Comparison of ENCODE assay signal across 30 cellular contexts in the genomic region with DNA sequence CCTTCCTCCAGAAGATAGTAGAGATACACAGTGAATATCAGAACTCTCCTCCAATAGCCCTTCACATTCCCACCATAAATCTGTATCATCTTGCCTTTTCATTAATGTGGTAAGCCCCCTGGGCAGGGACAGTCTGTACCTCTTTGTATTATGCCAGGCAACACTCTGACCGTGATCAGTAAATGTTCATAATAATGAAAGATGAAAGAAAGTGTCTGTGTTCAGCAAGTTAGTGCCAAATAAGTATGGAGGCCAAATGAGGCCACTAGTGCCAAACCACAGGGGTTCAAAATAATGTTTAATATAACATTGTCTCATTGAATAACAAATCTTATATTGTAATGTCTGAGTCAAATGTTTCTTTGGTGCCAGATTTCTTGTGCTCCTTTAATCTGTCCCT.
A peak's percentile ranks its signal among the peaks of the same experiment; 100 is the strongest.
DNase-seq lines count a peak whose midpoint lies in the region; ATAC-seq, FAIRE-seq and TF ChIP-seq lines count a peak whose summit lies in the region.
"Had no signal": no experiment of that assay in that cellular context is flagged by ENCODE, and none has a peak within 500 bp of the region (broad histone marks: within the 10 kb centered on the region; RNA-seq: fewer than 3 reads in every experiment).

No MANE protein-coding gene starts in this region.

- no peak overlapping the region for H2BK120ac ChIP-seq in mesenchymal stem cell (ENCODE audit: low read depth, low read length)
- no peak overlapping the region for H2BK120ac ChIP-seq in neuronal stem cell (ENCODE audit: low read depth, low read length)

- H3K9me3 ChIP-seq in heart left ventricle: no peaks in the 10 kb centered on the region
- H3K9me3 ChIP-seq in astrocyte (ENCODE audit: insufficient read depth, low read depth, low read length): no peaks in the 10 kb centered on the region
- H3K9me3 ChIP-seq in hepatocyte (ENCODE audit: low read depth): no peaks in the 10 kb centered on the region
- no peaks in the 10 kb centered on the region for H3K9me3 ChIP-seq in thoracic aorta
- H3K9me3 ChIP-seq in mesenchymal stem cell (ENCODE audit: control insufficient read depth, low read length): no peaks in the 10 kb centered on the region
- H3K9me3 ChIP-seq in neuronal stem cell (replicated peaks in 1 of 2; ENCODE audit: control insufficient read depth in 2 of 2, insufficient read depth in 1 of 2, low read depth in 1 of 2, low read length in 2 of 2): no peaks in the 10 kb centered on the region
- H3K9me3 ChIP-seq: ovary, right atrium auricular region, uterus had no signal

- no peak overlapping the region for H3K14ac ChIP-seq in mesenchymal stem cell (ENCODE audit: low read length in 2 of 2)
- no peak overlapping the region for H3K14ac ChIP-seq in neuronal stem cell (ENCODE audit: low read length)

- H3K4me3 ChIP-seq in heart left ventricle (no peak overlapping the region), astrocyte (ENCODE audit: insufficient read depth, low read depth, low read length) (no peak overlapping the region), hepatocyte (no peak overlapping the region), thoracic aorta (no peak overlapping the region), mesenchymal stem cell (ENCODE audit: insufficient read depth in 1 of 2, low read depth in 1 of 2, low read length in 2 of 2) (no peak overlapping the region), neuronal stem cell (ENCODE audit: low read length in 2 of 2) (no peak overlapping the region)
- H3K4me3 ChIP-seq: cardiac muscle cell, ovary, right atrium auricular region, uterus had no signal

- peak overlapping the region; percentile 8 for H3K27ac Mint-ChIP-seq in astrocyte (ENCODE audit: unreplicated experiment)
- H3K27ac Mint-ChIP-seq: activated CD4-positive, alpha-beta T cell treated with anti-CD3 and anti-CD28 coated beads, Interleukin-2, amount 10 ng/mL, durations not matched to agents 24 days and 14 days had no signal

- TF ChIP-seq CTCF in heart left ventricle (IDR thresholded peaks at IDR 0.05): no peak
- no peak for TF ChIP-seq CTCF in astrocyte (IDR thresholded peaks at IDR 0.05; ENCODE audit: insufficient read depth, low read depth, low read length)
- TF ChIP-seq CTCF in hepatocyte (IDR thresholded peaks at IDR 0.05; ENCODE audit: poor library complexity): no peak
- TF ChIP-seq CTCF in thoracic aorta (IDR thresholded peaks at IDR 0.05): no peak

- no peak overlapping the region for H3K18ac ChIP-seq in mesenchymal stem cell (ENCODE audit: low read depth in 1 of 2, low read length in 2 of 2)
- H3K18ac ChIP-seq in neuronal stem cell (ENCODE audit: low read length): no peak overlapping the region

- H3K36me3 ChIP-seq in heart left ventricle: no peaks in the 10 kb centered on the region
- H3K36me3 ChIP-seq in astrocyte (ENCODE audit: insufficient read depth, low read length): no peaks in the 10 kb centered on the region
- H3K36me3 ChIP-seq in hepatocyte (replicated peaks; ENCODE audit: insufficient read depth, low read depth): no peaks in the 10 kb centered on the region
- H3K36me3 ChIP-seq in thoracic aorta: no peaks in the 10 kb centered on the region
- H3K36me3 ChIP-seq in mesenchymal stem cell (ENCODE audit: control insufficient read depth in 1 of 2, insufficient read depth in 2 of 2, low read depth in 1 of 2, low read length in 2 of 2): no peaks in the 10 kb centered on the region
- H3K36me3 ChIP-seq in neuronal stem cell (replicated peaks in 1 of 2; ENCODE audit: control insufficient read depth in 2 of 2, insufficient read depth in 2 of 2, low read length in 2 of 2): no peaks in the 10 kb centered on the region
- H3K36me3 ChIP-seq: cardiac muscle cell, ovary, right atrium auricular region, uterus, WERI-Rb-1 had no signal

- H3K4ac ChIP-seq in mesenchymal stem cell (ENCODE audit: low read depth in 1 of 2, low read length in 2 of 2): no peak overlapping the region
- H3K4ac ChIP-seq in neuronal stem cell (ENCODE audit: low read length): no peak overlapping the region

- peak overlapping the region in 10 of 12 donors; percentile 54 to 88 (median 78) for H3K27ac ChIP-seq in heart left ventricle
- H3K27ac ChIP-seq in astrocyte (ENCODE audit: low read depth, low read length): no peak overlapping the region
- H3K27ac ChIP-seq in hepatocyte: peak overlapping the region; percentile 90
- H3K27ac ChIP-seq in thoracic aorta: peak overlapping the region; percentile 37 to 66
- no peak overlapping the region for H3K27ac ChIP-seq in mesenchymal stem cell (ENCODE audit: low read length, poor library complexity, severe bottlenecking)
- H3K27ac ChIP-seq in neuronal stem cell (replicated peaks; ENCODE audit: low read length): no peak overlapping the region
- H3K27ac ChIP-seq: cardiac muscle cell, ovary had no signal

- H3K27me3 ChIP-seq in heart left ventricle (no peaks in the 10 kb centered on the region), astrocyte (ENCODE audit: insufficient read depth, low read length) (no peaks in the 10 kb centered on the region), hepatocyte (no peaks in the 10 kb centered on the region), thoracic aorta (replicated peaks; ENCODE audit: insufficient read depth) (no peaks in the 10 kb centered on the region), mesenchymal stem cell (ENCODE audit: control insufficient read depth in 1 of 2, insufficient read depth in 1 of 2, low read length in 2 of 2) (no peaks in the 10 kb centered on the region), neuronal stem cell (ENCODE audit: control insufficient read depth in 3 of 3, insufficient read depth in 3 of 3, low read depth in 1 of 3, low read length in 3 of 3) (no peaks in the 10 kb centered on the region)
- H3K27me3 ChIP-seq: cardiac muscle cell, ovary, right atrium auricular region, uterus had no signal

- DNase-seq in heart left ventricle (no peak), Right ventricle myocardium superior (no peak), astrocyte (ENCODE audit: low read depth) (no peak), hepatocyte (ENCODE audit: low spot score) (no peak), thoracic aorta (ENCODE audit: low spot score) (no peak), mesenchymal stem cell (no peak), neuronal stem cell (ENCODE audit: low spot score) (no peak), HT-29 (ENCODE audit: low spot score) (no peak)
- DNase-seq: 8988T; activated CD4-positive, alpha-beta T cell treated with anti-CD3 and anti-CD28 coated beads, Interleukin-2, amount 10 ng/mL, durations not matched to agents 24 days and 14 days; activated naive CD4-positive, alpha-beta T cell treated with Interleukin-2 at 50 U/mL for 16 hours; CD4-positive, CD25-positive, alpha-beta regulatory T cell; dermis blood vessel endothelial cell; islet precursor cell; Karpas-422; midbrain; naive thymus-derived CD8-positive, alpha-beta T cell; NCI-H1694; NCI-H2171 treated with DMSO at 0.1 percent for 48 hours; NCI-H524; NK-92 treated with Interleukin-12 subunit alpha and Interleukin-12 subunit beta, amount 100 ng/mL, for 24 hours; ovary; PC-3; SHP77; stimulated activated CD4-positive, alpha-beta T cell treated with anti-CD3 and anti-CD28 coated beads, Interleukin-2, amount 100 ng/mL, for 48 hours; T-helper 9 cell; uterus; WERI-Rb-1 had no signal

- H4K91ac ChIP-seq in mesenchymal stem cell (ENCODE audit: low read length) (no peak overlapping the region), neuronal stem cell (ENCODE audit: low read depth, low read length, poor library complexity) (no peak overlapping the region)

- H4K8ac ChIP-seq in mesenchymal stem cell (ENCODE audit: low read length) (no peak overlapping the region), neuronal stem cell (ENCODE audit: low read depth, low read length) (no peak overlapping the region)

- 88 to 100% (median 96%) methylated on average over 1 of the region's 1 CpG for WGBS in heart left ventricle, 4 donors
- 88% methylated on average over 1 of the region's 1 CpG for WGBS in hepatocyte (ENCODE audit: low lambda C conversion rate, missing lambda C conversion rate)
- 94% methylated on average over 1 of the region's 1 CpG for WGBS in mesenchymal stem cell
- WGBS in neuronal stem cell (ENCODE audit: extremely low coverage in 2 of 2, insufficient read length in 2 of 2, insufficient replicate concordance in 1 of 2), 2 donors: no CpG with 5 or more reads among the region's 1 CpG

- no peaks in the 10 kb centered on the region for H3K9me3 Mint-ChIP-seq in astrocyte (ENCODE audit: unreplicated experiment)

- no peaks in the 10 kb centered on the region for H3K27me3 Mint-ChIP-seq in astrocyte (ENCODE audit: low read depth, unreplicated experiment)
- H3K27me3 Mint-ChIP-seq: activated CD4-positive, alpha-beta T cell treated with anti-CD3 and anti-CD28 coated beads, Interleukin-2, amount 10 ng/mL, durations not matched to agents 24 days and 14 days; CD4-positive, CD25-positive, alpha-beta regulatory T cell; naive thymus-derived CD8-positive, alpha-beta T cell had no signal

- H2AFZ ChIP-seq in astrocyte (ENCODE audit: low read depth, low read length): no peak overlapping the region
- H2AFZ ChIP-seq in hepatocyte: no peak overlapping the region
- H2AFZ ChIP-seq in mesenchymal stem cell (ENCODE audit: low read depth, low read length): no peak overlapping the region
- H2AFZ ChIP-seq in neuronal stem cell (ENCODE audit: low read length): no peak overlapping the region

- no peaks in the 10 kb centered on the region for H3K36me3 Mint-ChIP-seq in astrocyte (ENCODE audit: low read depth, unreplicated experiment)

- H3K79me1 ChIP-seq in mesenchymal stem cell (replicated peaks; ENCODE audit: low read length, poor library complexity, severe bottlenecking): peaks cover 2% of the 10 kb centered on the region
- H3K79me1 ChIP-seq in neuronal stem cell (ENCODE audit: low read depth, low read length): no peaks in the 10 kb centered on the region

- H2BK5ac ChIP-seq in mesenchymal stem cell (ENCODE audit: low read depth, low read length, poor library complexity, severe bottlenecking) (no peak overlapping the region), neuronal stem cell (ENCODE audit: low read length) (no peak overlapping the region)

- peaks cover 22% of the 10 kb centered on the region for H3K4me1 Mint-ChIP-seq in astrocyte (ENCODE audit: low read depth, unreplicated experiment)

- H3K9ac ChIP-seq in astrocyte (ENCODE audit: low read length) (no peak overlapping the region), mesenchymal stem cell (ENCODE audit: low read length) (no peak overlapping the region), neuronal stem cell (ENCODE audit: low read depth, low read length, poor library complexity) (no peak overlapping the region)

- no peak overlapping the region for H2BK15ac ChIP-seq in mesenchymal stem cell (ENCODE audit: low read depth, poor library complexity, severe bottlenecking)
- H2BK15ac ChIP-seq in neuronal stem cell (ENCODE audit: low read length): no peak overlapping the region

- no peak overlapping the region for H2BK12ac ChIP-seq in mesenchymal stem cell (ENCODE audit: low read length in 2 of 2)
- H2BK12ac ChIP-seq in neuronal stem cell (ENCODE audit: low read length): no peak overlapping the region

- FAIRE-seq in astrocyte (lab: Jason Lieb, UNC): no peak

- H3K4me1 ChIP-seq in heart left ventricle (peaks cover 0 to 58% (median 42%) of the 10 kb centered on the region in 12 donors), astrocyte (ENCODE audit: insufficient read depth, low read length) (peaks cover 11% of the 10 kb centered on the region), hepatocyte (ENCODE audit: insufficient read depth) (peaks cover 33% of the 10 kb centered on the region), thoracic aorta (ENCODE audit: control insufficient read depth in 1 of 2, low read depth in 2 of 2) (peaks cover 29 to 69% of the 10 kb centered on the region in 2 donors), mesenchymal stem cell (ENCODE audit: control insufficient read depth, insufficient read depth, low read depth, low read length) (no peaks in the 10 kb centered on the region), neuronal stem cell (ENCODE audit: control insufficient read depth in 2 of 2, insufficient read depth in 1 of 2, low read depth in 1 of 2, low read length in 2 of 2) (peaks cover 10 to 12% of the 10 kb centered on the region in 2 donors)
- H3K4me1 ChIP-seq: uterus had no signal

- no peak for TF ChIP-seq POLR2A in heart left ventricle (IDR thresholded peaks at IDR 0.05)

- intact Hi-C loops in heart left ventricle (cut with DNase I): loop anchor here in 7 of 10 donors (5.0 to 10.0 kb wide), 5 partner anchors 35 to 333 kb away; no protein-coding TSS in a partner anchor
- intact Hi-C loops in Right ventricle myocardium superior (cut with DNase I): no loop called here

- no peak overlapping the region for H3K4me3 Mint-ChIP-seq in astrocyte (ENCODE audit: unreplicated experiment)
- H3K4me3 Mint-ChIP-seq: activated CD4-positive, alpha-beta T cell treated with anti-CD3 and anti-CD28 coated beads, Interleukin-2, amount 10 ng/mL, durations not matched to agents 24 days and 14 days; CD4-positive, CD25-positive, alpha-beta regulatory T cell; naive thymus-derived CD8-positive, alpha-beta T cell had no signal

- H3K4me2 ChIP-seq in astrocyte (ENCODE audit: low read length): no peak overlapping the region
- no peak overlapping the region for H3K4me2 ChIP-seq in hepatocyte
- H3K4me2 ChIP-seq in mesenchymal stem cell (ENCODE audit: low read length, poor library complexity, severe bottlenecking): no peak overlapping the region
- H3K4me2 ChIP-seq in neuronal stem cell (ENCODE audit: insufficient read depth, low read length, poor library complexity, severe bottlenecking): no peak overlapping the region

- H3K79me2 ChIP-seq in astrocyte (ENCODE audit: insufficient read depth, low read length) (no peaks in the 10 kb centered on the region), hepatocyte (no peaks in the 10 kb centered on the region)

- H3K23ac ChIP-seq in mesenchymal stem cell (ENCODE audit: low read length in 2 of 2) (no peak overlapping the region), neuronal stem cell (ENCODE audit: low read depth, low read length, poor library complexity) (no peak overlapping the region)

- no peaks in the 10 kb centered on the region for H4K20me1 ChIP-seq in astrocyte (ENCODE audit: insufficient read depth, low read length)
- H4K20me1 ChIP-seq in hepatocyte (ENCODE audit: insufficient read depth, poor library complexity, severe bottlenecking): no peaks in the 10 kb centered on the region

- ATAC-seq in heart left ventricle (no peak), Right ventricle myocardium superior (ENCODE audit: poor library complexity) (no peak), thoracic aorta (ENCODE audit: insufficient number of reproducible peaks, low FRiP score, low read depth) (no peak)
- ATAC-seq: naive thymus-derived CD8-positive, alpha-beta T cell; PC-3 had no signal

- H3K9me2 ChIP-seq in hepatocyte (replicated peaks; ENCODE audit: insufficient read depth): no peaks in the 10 kb centered on the region

- no peak overlapping the region for H2AK5ac ChIP-seq in mesenchymal stem cell (ENCODE audit: low read length, severe bottlenecking)
- no peak overlapping the region for H2AK5ac ChIP-seq in neuronal stem cell (ENCODE audit: low read depth, low read length)

Comparison
In these comparisons a context has a peak if more than half of its experiments do, and no peak if none do; other contexts are left out.
1. H3K27ac ChIP-seq: peak in heart left ventricle (10 of 12), hepatocyte (single experiment) and thoracic aorta (2 of 2); none in astrocyte (single experiment), mesenchymal stem cell (single experiment) and neuronal stem cell (single experiment).